Comparison of ENCODE assay signal across 10 cellular contexts in genomic region chr11:66082936-66083698, GRCh38. TPM values are rescaled to one million over a fixed set of nuclear protein-coding genes. Genes with fewer than 3 reads are reported as not detected.
DNase-seq lines count a peak whose midpoint lies in the region; ATAC-seq, FAIRE-seq and TF ChIP-seq lines count a peak whose summit lies in the region.
"Had no signal": no experiment of that assay in that cellular context is flagged by ENCODE, and none has a peak within 500 bp of the region (broad histone marks: within the 10 kb centered on the region; RNA-seq: fewer than 3 reads in every experiment).

No MANE protein-coding gene starts in this region.

- H3K36me3 ChIP-seq in small intestine (ENCODE audit: control insufficient read depth in 2 of 2, insufficient read depth in 2 of 2, low read length in 2 of 2) (no peaks in the 10 kb centered on the region), psoas muscle (ENCODE audit: insufficient read depth in 1 of 2, low read depth in 1 of 2) (no peaks in the 10 kb centered on the region), GM23248 (ENCODE audit: low read depth) (no peaks in the 10 kb centered on the region)

- H3K27ac ChIP-seq in small intestine (ENCODE audit: low read depth in 1 of 2, low read length in 1 of 2): peak overlapping the region in 1 of 2 donors; percentile 39
- H3K27ac ChIP-seq in psoas muscle: no peak overlapping the region
- no peak overlapping the region for H3K27ac ChIP-seq in GM23248

- peaks cover 36% of the 10 kb centered on the region; the same call in 1 of the 2 replicates for H3F3A ChIP-seq in GM23248 (ENCODE audit: insufficient read depth)

- ATAC-seq in GM19397 (IDR thresholded peaks at IDR 0.05; ENCODE audit: unreplicated experiment) (no peak), psoas muscle (no peak)

- intact Hi-C loops in psoas muscle (cut with DNase I): no loop called here

- WGBS in small intestine, 3 donors: 13 to 41% (median 25%) methylated on average over 4 of the region's 4 CpGs
- WGBS in psoas muscle, 3 donors: 66 to 74% (median 68%) methylated on average over 4 of the region's 4 CpGs
- WGBS in GM23248 (ENCODE audit: low coverage in 1 of 2, low lambda C conversion rate in 2 of 2, missing lambda C conversion rate in 2 of 2), 2 experiments: 96 to 97% methylated on average over 4 of the region's 4 CpGs

- H3K4me3 Mint-ChIP-seq in chondrocyte (ENCODE audit: unreplicated experiment): no peak overlapping the region

- H3K4me1 Mint-ChIP-seq in chondrocyte (ENCODE audit: low read depth): peaks cover 66% of the 10 kb centered on the region

- TF ChIP-seq CTCF in chondrocyte (IDR thresholded peaks at IDR 0.05): no peak
- TF ChIP-seq CTCF in psoas muscle (IDR thresholded peaks at IDR 0.05): no peak

- H3K36me3 Mint-ChIP-seq in chondrocyte (ENCODE audit: low read depth): peaks cover 2% of the 10 kb centered on the region

- no peak overlapping the region for H3K9ac ChIP-seq in GM23248

- no peaks in the 10 kb centered on the region for H3K27me3 Mint-ChIP-seq in chondrocyte (ENCODE audit: low read depth)

- H3K27me3 ChIP-seq in small intestine (ENCODE audit: control insufficient read depth in 2 of 2, insufficient read depth in 2 of 2, low read length in 2 of 2): no peaks in the 10 kb centered on the region
- H3K27me3 ChIP-seq in psoas muscle (ENCODE audit: insufficient read depth in 3 of 3, low read length in 2 of 3): no peaks in the 10 kb centered on the region
- H3K27me3 ChIP-seq in GM23248 (replicated peaks; ENCODE audit: insufficient read depth): no peaks in the 10 kb centered on the region

- H4K20me1 ChIP-seq in GM23248 (ENCODE audit: insufficient read depth): peaks cover 18% of the 10 kb centered on the region; the same call in 1 of the 2 replicates

- DNase-seq in NCI-H1436 (lab: John Stamatoyannopoulos, UW) (peak; percentile 57), NCI-H1436 treated with DMSO at 0.1 percent for 48 hours (lab: John Stamatoyannopoulos, UW) (no peak), NCI-H526 (lab: John Stamatoyannopoulos, UW) (peak; percentile 52 to 62), chondrocyte (ENCODE audit: low spot score) (no peak), small intestine (peak; percentile 31), psoas muscle (no peak), GM23248 (no peak)
- DNase-seq: 8988T had no signal

- H3K9me3 Mint-ChIP-seq in chondrocyte (ENCODE audit: low read depth): no peaks in the 10 kb centered on the region

- no peak overlapping the region for H2AFZ ChIP-seq in GM23248

- no peak for FAIRE-seq in small intestine (lab: Jason Lieb, UNC)
- FAIRE-seq: keratinocyte had no signal

- in situ Hi-C loops in GM23248 (cut with MboI): no loop called here

- H3K4me2 ChIP-seq in GM23248 (ENCODE audit: unreplicated experiment): no peak overlapping the region

- peaks cover 100% of the 10 kb centered on the region for H3K79me2 ChIP-seq in GM23248 (ENCODE audit: insufficient read depth)

- H3K4me1 ChIP-seq in small intestine (ENCODE audit: control insufficient read depth in 2 of 2, insufficient read depth in 1 of 2, low read depth in 1 of 2, low read length in 1 of 2) (peaks cover 4 to 31% of the 10 kb centered on the region in 2 donors), psoas muscle (peaks cover 9% of the 10 kb centered on the region), GM23248 (ENCODE audit: insufficient read depth) (peaks cover 54% of the 10 kb centered on the region)

- no peaks in the 10 kb centered on the region for H3K9me2 ChIP-seq in GM23248 (ENCODE audit: insufficient read depth)

- H3K27ac Mint-ChIP-seq in chondrocyte (ENCODE audit: unreplicated experiment): peak overlapping the region; percentile 37

- H3K4me3 ChIP-seq in small intestine (ENCODE audit: low read depth in 1 of 2, low read length in 2 of 2): no peak overlapping the region
- no peak overlapping the region for H3K4me3 ChIP-seq in psoas muscle
- H3K4me3 ChIP-seq in GM23248: no peak overlapping the region

- H3K9me3 ChIP-seq in small intestine (ENCODE audit: control insufficient read depth, low read depth): no peaks in the 10 kb centered on the region
- no peaks in the 10 kb centered on the region for H3K9me3 ChIP-seq in psoas muscle
- H3K9me3 ChIP-seq in GM23248 (ENCODE audit: low read depth): no peaks in the 10 kb centered on the region

RNA-seq across cellular contexts. Expression of gene PACS1, which starts 13.0 kb away (rescaled TPM):
- 74.4 to 90.7 TPM (median 85.7 TPM) in 3 replicates for total RNA-seq in chondrocyte
- polyA plus RNA-seq in small intestine: 10 to 100 TPM in 1 of 3 donors, 1 to 10 TPM in 2; 4.0 to 13.2 (median 6.8) TPM
- 10 to 100 TPM; 16.3 to 27.8 (median 24.9) TPM for total RNA-seq in psoas muscle
- polyA plus RNA-seq in psoas muscle: 10 to 100 TPM in 1 of 3 donors, 1 to 10 TPM in 2; 7.4 to 16.0 (median 9.0) TPM
- total RNA-seq in GM23248 (2014; rRNA removed; shearing (Covaris generic)): 44.6 and 48.9 TPM in 2 replicates
- polyA plus RNA-seq in GM23248 (2016; fragmentation: Nextera tagmentation; extraction: Ambion mirVana): 33.2 and 36.0 TPM in 2 replicates

RNA-seq across cellular contexts. Expression of gene SF3B2, which starts 31.0 kb away (rescaled TPM):
- total RNA-seq in chondrocyte (142 to 169 TPM (median 143 TPM) in 3 replicates), psoas muscle (100 to 1,000 TPM in 1 of 4 donors, 10 to 100 TPM in 3; 62.8 to 114 (median 86.4) TPM)
- polyA plus RNA-seq in small intestine (100 to 1,000 TPM; 106 to 132 (median 112) TPM), psoas muscle (100 to 1,000 TPM in 2 of 3 donors, 10 to 100 TPM in 1; 66.2 to 135 (median 114) TPM), GM23248 (2016; fragmentation: Nextera tagmentation; extraction: Ambion mirVana) (146 and 152 TPM in 2 replicates)
- total RNA-seq in GM23248 (2014; rRNA removed; shearing (Covaris generic)): 95.7 and 117 TPM in 2 replicates

RNA-seq across cellular contexts. Expression of gene GAL3ST3, which starts 34.2 kb away (rescaled TPM):
- total RNA-seq in chondrocyte (1.1 to 2.0 TPM (median 1.8 TPM) in 3 replicates), psoas muscle (under 1 TPM in 1 of 4 donors, not detected in 3; 0.36 TPM)
- polyA plus RNA-seq in small intestine (under 1 TPM in 1 of 3 donors, not detected in 2; 0.12 TPM), psoas muscle (under 1 TPM in 1 of 3 donors, not detected in 2; 0.03 TPM), GM23248 (2016; fragmentation: Nextera tagmentation; extraction: Ambion mirVana) (not detected in 2 replicates)
- total RNA-seq in GM23248 (2014; rRNA removed; shearing (Covaris generic)): not detected in 2 replicates
- polyA plus RNA-seq: keratinocyte had no signal

RNA-seq across cellular contexts. Expression of gene CATSPER1, which starts 56.8 kb away (rescaled TPM):
- 0.44 TPM in 1 of 3 replicates, not detected in the others for total RNA-seq in chondrocyte
- under 1 TPM in 1 of 3 donors, not detected in 2; 0.04 TPM for polyA plus RNA-seq in small intestine
- not detected for total RNA-seq in psoas muscle
- polyA plus RNA-seq in psoas muscle: under 1 TPM in 2 of 3 donors, not detected in 1; 0.01 to 0.55 TPM
- total RNA-seq in GM23248 (2014; rRNA removed; shearing (Covaris generic)): not detected in 2 replicates
- polyA plus RNA-seq in GM23248 (2016; fragmentation: Nextera tagmentation; extraction: Ambion mirVana): 1.1 and 1.7 TPM in 2 replicates
- polyA plus RNA-seq: keratinocyte had no signal

Comparison
In these comparisons a context has a peak if more than half of its experiments do, and no peak if none do; other contexts are left out.
1. DNase-seq: peak in NCI-H1436 (single experiment), NCI-H526 (2 of 2) and small intestine (single experiment); none in NCI-H1436 treated with DMSO at 0.1 percent for 48 hours (single experiment), chondrocyte (single experiment), psoas muscle (0 of 2) and GM23248 (single experiment).